20 cellular contexts compared by ENCODE assay signal in genomic region chr7:42461537-42461936, GRCh38.
A peak's percentile ranks its signal among the peaks of the same experiment; 100 is the strongest.
DNase-seq lines count a peak whose midpoint lies in the region; TF ChIP-seq lines count a peak whose summit lies in the region.
"Had no signal": no experiment of that assay in that cellular context is flagged by ENCODE, and none has a peak within 500 bp of the region (broad histone marks: within the 10 kb centered on the region; RNA-seq: fewer than 3 reads in every experiment).

No MANE protein-coding gene starts in this region.

- no peaks in the 10 kb centered on the region for H3K9me2 ChIP-seq in MM.1S (replicated peaks; ENCODE audit: insufficient read depth, low read length)

- H3K27ac Mint-ChIP-seq in chondrocyte (ENCODE audit: unreplicated experiment): no peak overlapping the region
- no peak overlapping the region for H3K27ac Mint-ChIP-seq in osteocyte (ENCODE audit: unreplicated experiment)
- no peak overlapping the region for H3K27ac Mint-ChIP-seq in endothelial cell (ENCODE audit: unreplicated experiment)
- no peak overlapping the region for H3K27ac Mint-ChIP-seq in glutamatergic neuron (ENCODE audit: unreplicated experiment)
- H3K27ac Mint-ChIP-seq: CD4-positive, CD25-positive, alpha-beta regulatory T cell; CD8-positive, alpha-beta memory T cell; IgD-negative memory B cell had no signal

- no peak overlapping the region for H3K9ac ChIP-seq in BLaER1 treated with 17β-estradiol and CSF1 and Interleukin-3, amounts not matched to agents 10 nM and 100 nM
- no peak overlapping the region for H3K9ac ChIP-seq in MM.1S (ENCODE audit: low read length)

- H3K4me3 Mint-ChIP-seq in chondrocyte (ENCODE audit: unreplicated experiment) (no peak overlapping the region), osteocyte (ENCODE audit: unreplicated experiment) (no peak overlapping the region), endothelial cell (ENCODE audit: unreplicated experiment) (no peak overlapping the region), glutamatergic neuron (ENCODE audit: unreplicated experiment) (no peak overlapping the region)
- H3K4me3 Mint-ChIP-seq: CD4-positive, CD25-positive, alpha-beta regulatory T cell; CD8-positive, alpha-beta memory T cell; H9; IgD-negative memory B cell had no signal

- TF ChIP-seq CTCF in chondrocyte (IDR thresholded peaks at IDR 0.05) (peak; percentile 27), osteocyte (IDR thresholded peaks at IDR 0.05) (peak; percentile 13), endothelial cell (IDR thresholded peaks at IDR 0.05; ENCODE audit: unreplicated experiment) (no peak), glutamatergic neuron (IDR thresholded peaks at IDR 0.05; ENCODE audit: partially characterized antibody, unreplicated experiment) (no peak), MM.1S (IDR thresholded peaks at IDR 0.05; ENCODE audit: low read length) (no peak)

- H3K79me2 ChIP-seq in MM.1S (ENCODE audit: low read length): no peaks in the 10 kb centered on the region

- peak overlapping the region in 7 of 11 experiments; percentile 12 to 56 (median 23); a peak in 11 of 22 replicates for H3K4me2 ChIP-seq in BLaER1 treated with 17β-estradiol and CSF1 and Interleukin-3, amounts not matched to agents 10 nM and 100 nM
- no peak overlapping the region for H3K4me2 ChIP-seq in MM.1S (ENCODE audit: low read depth, low read length)

- H3K9me3 Mint-ChIP-seq in chondrocyte (ENCODE audit: low read depth) (no peaks in the 10 kb centered on the region), osteocyte (ENCODE audit: unreplicated experiment) (peaks cover 15% of the 10 kb centered on the region), endothelial cell (ENCODE audit: unreplicated experiment) (no peaks in the 10 kb centered on the region), glutamatergic neuron (ENCODE audit: unreplicated experiment) (peaks cover 1% of the 10 kb centered on the region)

- no peaks in the 10 kb centered on the region for H3K27me3 ChIP-seq in BLaER1 treated with 17β-estradiol and CSF1 and Interleukin-3, amounts not matched to agents 10 nM and 100 nM
- no peaks in the 10 kb centered on the region for H3K27me3 ChIP-seq in MM.1S (replicated peaks; ENCODE audit: insufficient read depth, low read length)

- no peak overlapping the region for H3K27ac ChIP-seq in BLaER1 treated with 17β-estradiol and CSF1 and Interleukin-3, amounts not matched to agents 10 nM and 100 nM
- no peak overlapping the region for H3K27ac ChIP-seq in MM.1S (ENCODE audit: low read length)

- H3K36me3 Mint-ChIP-seq in chondrocyte (ENCODE audit: low read depth) (no peaks in the 10 kb centered on the region), osteocyte (ENCODE audit: unreplicated experiment) (peaks cover 3% of the 10 kb centered on the region), endothelial cell (ENCODE audit: low read depth, unreplicated experiment) (no peaks in the 10 kb centered on the region), glutamatergic neuron (ENCODE audit: unreplicated experiment) (no peaks in the 10 kb centered on the region)
- H3K36me3 Mint-ChIP-seq: CD4-positive, CD25-positive, alpha-beta regulatory T cell; CD8-positive, alpha-beta memory T cell; IgD-negative memory B cell had no signal

- H3K4me3 ChIP-seq in BLaER1 treated with 17β-estradiol and CSF1 and Interleukin-3, amounts not matched to agents 10 nM and 100 nM: no peak overlapping the region
- H3K4me3 ChIP-seq in MM.1S (ENCODE audit: low read length): no peak overlapping the region

- no peak overlapping the region for H2AFZ ChIP-seq in MM.1S (ENCODE audit: low read length)

- H3K4me1 Mint-ChIP-seq in chondrocyte (ENCODE audit: low read depth) (peaks cover 13% of the 10 kb centered on the region), osteocyte (ENCODE audit: unreplicated experiment) (peaks cover 23% of the 10 kb centered on the region), endothelial cell (ENCODE audit: unreplicated experiment) (no peaks in the 10 kb centered on the region), glutamatergic neuron (ENCODE audit: low read depth, unreplicated experiment) (peaks cover 17% of the 10 kb centered on the region)
- H3K4me1 Mint-ChIP-seq: CD4-positive, CD25-positive, alpha-beta regulatory T cell; CD8-positive, alpha-beta memory T cell; H9; IgD-negative memory B cell had no signal

- no peaks in the 10 kb centered on the region for H3K36me3 ChIP-seq in BLaER1 treated with 17β-estradiol and CSF1 and Interleukin-3, amounts not matched to agents 10 nM and 100 nM
- no peaks in the 10 kb centered on the region for H3K36me3 ChIP-seq in MM.1S (replicated peaks; ENCODE audit: insufficient read depth, low read length)

- H3K9me3 ChIP-seq in BLaER1 treated with 17β-estradiol and CSF1 and Interleukin-3, amounts not matched to agents 10 nM and 100 nM (replicated peaks in 1 of 11): peaks cover 0 to 33% (median 17%) of the 10 kb centered on the region in 11 experiments; a peak in 17 of 22 replicates
- H3K9me3 ChIP-seq in MM.1S (replicated peaks; ENCODE audit: insufficient read depth, low read length): no peaks in the 10 kb centered on the region

- H3K27me3 Mint-ChIP-seq in chondrocyte (ENCODE audit: low read depth): peaks cover 2% of the 10 kb centered on the region
- H3K27me3 Mint-ChIP-seq in osteocyte (ENCODE audit: unreplicated experiment): peaks cover 12% of the 10 kb centered on the region
- H3K27me3 Mint-ChIP-seq in endothelial cell (ENCODE audit: unreplicated experiment): no peaks in the 10 kb centered on the region
- H3K27me3 Mint-ChIP-seq in glutamatergic neuron (ENCODE audit: unreplicated experiment): peaks cover 1% of the 10 kb centered on the region
- H3K27me3 Mint-ChIP-seq: CD4-positive, CD25-positive, alpha-beta regulatory T cell; IgD-negative memory B cell had no signal

- no peak for DNase-seq in chondrocyte (ENCODE audit: low spot score)
- DNase-seq in osteocyte (ENCODE audit: extremely low spot score, unreplicated experiment): no peak
- no peak for DNase-seq in endothelial cell (ENCODE audit: low spot score)
- DNase-seq in NCI-H2107 (lab: John Stamatoyannopoulos, UW): no peak
- DNase-seq in glutamatergic neuron: no peak
- DNase-seq in MM.1S: no peak
- DNase-seq: ACHN; C1 segment of cervical spinal cord; CD4-positive, CD25-positive, alpha-beta regulatory T cell; CD8-positive, alpha-beta memory T cell; COR-L47; DMS 273 treated with DMSO at 0.1 percent for 48 hours; DMS53; DND-41; EL; GOT3; H9; KBM-7 had no signal

- H3F3A ChIP-seq in MM.1S (ENCODE audit: insufficient read depth, low read length): no peaks in the 10 kb centered on the region

- peaks cover 8 to 36% (median 27%) of the 10 kb centered on the region in 10 experiments for H3K4me1 ChIP-seq in BLaER1 treated with 17β-estradiol and CSF1 and Interleukin-3, amounts not matched to agents 10 nM and 100 nM
- no peaks in the 10 kb centered on the region for H3K4me1 ChIP-seq in MM.1S (ENCODE audit: low read length)

- H4K20me1 ChIP-seq in BLaER1 treated with 17β-estradiol and CSF1 and Interleukin-3, amounts not matched to agents 10 nM and 100 nM: no peaks in the 10 kb centered on the region
- H4K20me1 ChIP-seq in MM.1S (ENCODE audit: insufficient read depth, low read length): no peaks in the 10 kb centered on the region

Comparison
In these comparisons a context has a peak if more than half of its experiments do, and no peak if none do; other contexts are left out.
1. CTCF ChIP-seq: peak in chondrocyte (single experiment) and osteocyte (single experiment); none in endothelial cell (single experiment), glutamatergic neuron (single experiment) and MM.1S (single experiment).